23 cellular contexts compared by ENCODE assay signal in genomic region chr17:73639322-73639721, GRCh38. TPM values are rescaled to one million over a fixed set of nuclear protein-coding genes. Genes with fewer than 3 reads are reported as not detected.
DNase-seq lines count a peak whose midpoint lies in the region; ATAC-seq and TF ChIP-seq lines count a peak whose summit lies in the region.
"Had no signal": no experiment of that assay in that cellular context is flagged by ENCODE, and none has a peak within 500 bp of the region (broad histone marks: within the 10 kb centered on the region; RNA-seq: fewer than 3 reads in every experiment).

No MANE protein-coding gene starts in this region.

- H3K9me2 ChIP-seq in GM23248 (ENCODE audit: insufficient read depth) (no peaks in the 10 kb centered on the region), PC-9 (ENCODE audit: insufficient read depth) (no peaks in the 10 kb centered on the region)

- H2AFZ ChIP-seq in GM23248 (no peak overlapping the region), PC-9 (no peak overlapping the region)
- H2AFZ ChIP-seq: GM23338 had no signal

- H3K4me3 ChIP-seq in GM23248 (no peak overlapping the region), PC-9 (no peak overlapping the region)
- H3K4me3 ChIP-seq: GM23338 had no signal

- intact Hi-C loops in PC-9 (cut with micrococcal nuclease; ENCODE audit: unreplicated experiment): no loop called here

- H3K4me1 Mint-ChIP-seq in neural crest cell (peaks cover 57% of the 10 kb centered on the region), HFFc6 (ENCODE audit: low read depth) (no peaks in the 10 kb centered on the region)

- POLR2A ChIA-PET in PC-9 (lab: Charles Lee; ENCODE audit: unreplicated experiment): no interaction called here

- H3K9me3 ChIP-seq in GM23248 (ENCODE audit: low read depth) (no peaks in the 10 kb centered on the region), PC-9 (ENCODE audit: insufficient read depth, low read depth) (no peaks in the 10 kb centered on the region)

- H3F3A ChIP-seq in GM23248 (ENCODE audit: insufficient read depth) (no peaks in the 10 kb centered on the region), PC-9 (ENCODE audit: insufficient read depth, low read depth) (no peaks in the 10 kb centered on the region)

- WGBS in GM23248 (ENCODE audit: low coverage in 1 of 2, low lambda C conversion rate in 2 of 2, missing lambda C conversion rate in 2 of 2), 2 experiments: 10 to 12% methylated on average over 7 to 11 of the region's 11 CpGs

- H3K27me3 Mint-ChIP-seq in neural crest cell (ENCODE audit: low read depth) (no peaks in the 10 kb centered on the region), HFFc6 (ENCODE audit: insufficient read depth) (peaks cover 2% of the 10 kb centered on the region; the same call in 1 of the 2 replicates)

- H3K36me3 Mint-ChIP-seq in neural crest cell (ENCODE audit: low read depth) (peaks cover 2% of the 10 kb centered on the region), HFFc6 (ENCODE audit: low read depth) (no peaks in the 10 kb centered on the region; the same call in 1 of the 2 replicates)
- H3K36me3 Mint-ChIP-seq: CD4-positive, alpha-beta memory T cell had no signal

- H3K27ac Mint-ChIP-seq in neural crest cell (ENCODE audit: unreplicated experiment) (no peak overlapping the region), HFFc6 (no peak overlapping the region)
- H3K27ac Mint-ChIP-seq: activated CD4-positive, alpha-beta T cell treated with anti-CD3 and anti-CD28 coated beads for 36 hours; activated naive CD8-positive, alpha-beta T cell treated with anti-CD3 and anti-CD28 coated beads, Interleukin-2, amount 10 ng/mL, durations not matched to agents 7 days and 5 days; CD4-positive, alpha-beta memory T cell; GM23338; stimulated activated naive CD8-positive, alpha-beta T cell treated with anti-CD3 and anti-CD28 coated beads, Interleukin-15, Interleukin-2, amounts not matched to agents 100 ng/mL and 50 ng/mL, for 24 hours; type B pancreatic cell had no signal

- CTCF ChIA-PET in PC-9 (lab: Charles Lee): no interaction called here

- H3K79me2 ChIP-seq in GM23248 (ENCODE audit: insufficient read depth) (no peaks in the 10 kb centered on the region), PC-9 (ENCODE audit: low read depth) (no peaks in the 10 kb centered on the region)

- H3K36me3 ChIP-seq in GM23248 (ENCODE audit: low read depth): no peaks in the 10 kb centered on the region
- H3K36me3 ChIP-seq in PC-9 (ENCODE audit: low read depth): no peaks in the 10 kb centered on the region

- in situ Hi-C loops in GM23248 (cut with MboI): no loop called here

- peak overlapping the region; percentile 75 for H3K4me3 Mint-ChIP-seq in neural crest cell
- no peak overlapping the region for H3K4me3 Mint-ChIP-seq in HFFc6
- H3K4me3 Mint-ChIP-seq: activated CD4-positive, alpha-beta T cell treated with anti-CD3 and anti-CD28 coated beads for 36 hours; activated naive CD8-positive, alpha-beta T cell treated with anti-CD3 and anti-CD28 coated beads, Interleukin-2, amount 10 ng/mL, durations not matched to agents 7 days and 5 days; CD4-positive, alpha-beta memory T cell; GM23338; stimulated activated naive CD8-positive, alpha-beta T cell treated with anti-CD3 and anti-CD28 coated beads, Interleukin-15, Interleukin-2, amounts not matched to agents 100 ng/mL and 50 ng/mL, for 24 hours; type B pancreatic cell had no signal

- no peaks in the 10 kb centered on the region for H3K9me3 Mint-ChIP-seq in neural crest cell
- peaks cover 38% of the 10 kb centered on the region for H3K9me3 Mint-ChIP-seq in HFFc6
- H3K9me3 Mint-ChIP-seq: activated naive CD8-positive, alpha-beta T cell treated with anti-CD3 and anti-CD28 coated beads, Interleukin-2, amount 10 ng/mL, durations not matched to agents 7 days and 5 days; GM23338; stimulated activated naive CD8-positive, alpha-beta T cell treated with anti-CD3 and anti-CD28 coated beads, Interleukin-15, Interleukin-2, amounts not matched to agents 100 ng/mL and 50 ng/mL, for 24 hours; type B pancreatic cell had no signal

- H3K4me2 ChIP-seq in GM23248 (ENCODE audit: unreplicated experiment): no peak overlapping the region
- no peak overlapping the region for H3K4me2 ChIP-seq in PC-9
- H3K4me2 ChIP-seq: GM23338, KMS-11 had no signal

- DNase-seq in COR-L47 (lab: John Stamatoyannopoulos, UW): peak; percentile 66
- DNase-seq in GM23248: peak; percentile 43
- peak; percentile 34 for DNase-seq in astrocyte of the hippocampus (ENCODE audit: low read depth, low spot score)
- DNase-seq in neural crest cell (ENCODE audit: low read depth, low spot score): no peak
- DNase-seq in HFFc6: no peak
- no peak for DNase-seq in PC-9
- no peak for DNase-seq in NCI-H82 treated with DMSO at 0.1 percent for 48 hours (lab: John Stamatoyannopoulos, UW; ENCODE audit: unreplicated experiment)
- DNase-seq: activated CD4-positive, alpha-beta T cell treated with anti-CD3 and anti-CD28 coated beads for 36 hours; activated naive CD8-positive, alpha-beta T cell treated with anti-CD3 and anti-CD28 coated beads, Interleukin-2, amount 10 ng/mL, durations not matched to agents 7 days and 5 days; CD4-positive, alpha-beta memory T cell; cortex of kidney; foreskin fibroblast; hypothalamus; NCI-H524 treated with DMSO at 0.1 percent for 48 hours; small intestine; stimulated activated CD4-positive, alpha-beta T cell treated with anti-CD3 and anti-CD28 coated beads, Interleukin-2, amount 100 ng/mL, for 48 hours had no signal

- H3K27me3 ChIP-seq in GM23248 (replicated peaks; ENCODE audit: insufficient read depth) (peaks cover 26% of the 10 kb centered on the region), PC-9 (ENCODE audit: insufficient read depth, low read depth) (peaks cover 80% of the 10 kb centered on the region)

- H3K27ac ChIP-seq in GM23248 (no peak overlapping the region), PC-9 (no peak overlapping the region)
- H3K27ac ChIP-seq: KMS-11 had no signal

- H3K4me1 ChIP-seq in GM23248 (ENCODE audit: insufficient read depth): no peaks in the 10 kb centered on the region
- no peaks in the 10 kb centered on the region for H3K4me1 ChIP-seq in PC-9 (replicated peaks; ENCODE audit: insufficient read depth)

- H4K20me1 ChIP-seq in GM23248 (ENCODE audit: insufficient read depth) (no peaks in the 10 kb centered on the region), PC-9 (ENCODE audit: insufficient read depth) (no peaks in the 10 kb centered on the region)

- no peak overlapping the region for H3K9ac ChIP-seq in GM23248
- H3K9ac ChIP-seq: KMS-11 had no signal

- ATAC-seq in HG03139 (IDR thresholded peaks at IDR 0.05; ENCODE audit: unreplicated experiment): no peak
- ATAC-seq: activated CD4-positive, alpha-beta T cell treated with anti-CD3 and anti-CD28 coated beads for 36 hours; GM23338; Right ventricle myocardium inferior had no signal

- BruUV-seq in PC-9 (replicated peaks; lab: Mats Ljungman, UMichigan): no TSS peak

- TF ChIP-seq CTCF in neural crest cell (conservative IDR thresholded peaks at IDR 0.05): no peak
- no peak for TF ChIP-seq CTCF in HFFc6 (IDR thresholded peaks at IDR 0.05)
- no peak for TF ChIP-seq CTCF in PC-9 (conservative IDR thresholded peaks at IDR 0.05)

RNA-seq across cellular contexts. Expression of gene SDK2, which starts 4.9 kb away (rescaled TPM):
- under 0.01 TPM in 1 of 2 replicates, not detected in the other for total RNA-seq in GM23248 (2014; rRNA removed; shearing (Covaris generic))
- 0.03 TPM in 1 of 2 replicates, not detected in the other for polyA plus RNA-seq in GM23248 (2016; fragmentation: Nextera tagmentation; extraction: Ambion mirVana)
- 31.2 and 31.5 TPM in 2 replicates for total RNA-seq in neural crest cell
- total RNA-seq in HFFc6 (2021; fragmentation: NEBNext Ultra II Directional; extraction: Animal tissue kit (Norgen Biotek cat#: 25700)): under 1 TPM in 2 of 6 experiments, not detected in 4; 0.03 TPM
- 0.04 TPM in 1 of 2 replicates, not detected in the other for total RNA-seq in PC-9 (2021)
- total RNA-seq: lung microvascular endothelial cell had no signal

Comparison
In these comparisons a context has a peak if more than half of its experiments do, and no peak if none do; other contexts are left out.
1. DNase-seq: peak in COR-L47 (single experiment), GM23248 (single experiment) and astrocyte of the hippocampus (single experiment); none in neural crest cell (single experiment), HFFc6 (single experiment), PC-9 (0 of 2) and NCI-H82 treated with DMSO at 0.1 percent for 48 hours (single experiment).
2. RNA of gene SDK2, which starts 4.9 kb away (total RNA-seq): 31.2 to 31.5 TPM in neural crest cell; 0.04 TPM in PC-9, 0.03 TPM in HFFc6 and under 0.01 TPM in GM23248; every median in the first group is over 10 times any median in the second.